In genomic region chrX:16517206-16517605, GRCh38 we compare ENCODE assay signal across 20 cellular contexts.
"Had no signal": no experiment of that assay in that cellular context is flagged by ENCODE, and none has a peak within 500 bp of the region (broad histone marks: within the 10 kb centered on the region; RNA-seq: fewer than 3 reads in every experiment).

No MANE protein-coding gene starts in this region.

- H3K36me3 ChIP-seq: colonic mucosa, lower lobe of right lung, neural progenitor cell, sigmoid colon, spleen, thoracic aorta had no signal

- ATAC-seq: activated CD8-positive, alpha-beta T cell treated with anti-CD3 and anti-CD28 coated beads, Interleukin-2, amount 10 ng/mL, durations not matched to agents 7 days and 5 days; left colon; lower lobe of right lung; naive thymus-derived CD8-positive, alpha-beta T cell had no signal

- H3K9me3 ChIP-seq: colonic mucosa, lower lobe of right lung, sigmoid colon, thoracic aorta had no signal

- DNase-seq: activated CD4-positive, alpha-beta T cell treated with anti-CD3 and anti-CD28 coated beads for 1 hour; activated CD4-positive, alpha-beta T cell treated with anti-CD3 and anti-CD28 coated beads, Interleukin-2, amount 50 U/mL, for 1 hour; activated CD8-positive, alpha-beta T cell treated with anti-CD3 and anti-CD28 coated beads, Interleukin-2, amount 10 ng/mL, durations not matched to agents 7 days and 5 days; activated gamma-delta T cell treated with Interleukin-2 at 50 U/mL for 16 hours; activated T-cell treated with anti-CD3 and anti-CD28 coated beads, Interleukin-2, amount 50 U/mL, for 1 hour; aorta; colonic mucosa; endodermal cell; left colon; lower lobe of right lung; mesendoderm; naive thymus-derived CD8-positive, alpha-beta T cell; posterior cingulate gyrus; sigmoid colon; spleen; stimulated activated CD4-positive, alpha-beta T cell treated with anti-CD3 and anti-CD28 coated beads, Interleukin-4, amount 100 ng/mL, for 1 hour; stimulated activated naive CD4-positive, alpha-beta T cell treated with Interleukin-2 at 50 U/mL for 16 hours; T-helper 9 cell had no signal

- H2AFZ ChIP-seq: neural progenitor cell had no signal

- H3K27me3 ChIP-seq: colonic mucosa, neural progenitor cell, sigmoid colon, spleen had no signal

- H3K4me2 ChIP-seq: neural progenitor cell had no signal

- H3K9ac ChIP-seq: neural progenitor cell had no signal

- H3K4me1 ChIP-seq: colonic mucosa, lower lobe of right lung, sigmoid colon, spleen had no signal

- H3K4me3 ChIP-seq: colonic mucosa, lower lobe of right lung, neural progenitor cell, sigmoid colon, spleen, thoracic aorta had no signal

- H3K27ac ChIP-seq: colonic mucosa, lower lobe of right lung, neural progenitor cell, sigmoid colon, spleen, thoracic aorta had no signal
